Comparison of ENCODE assay signal across 7 cellular contexts in the genomic region with DNA sequence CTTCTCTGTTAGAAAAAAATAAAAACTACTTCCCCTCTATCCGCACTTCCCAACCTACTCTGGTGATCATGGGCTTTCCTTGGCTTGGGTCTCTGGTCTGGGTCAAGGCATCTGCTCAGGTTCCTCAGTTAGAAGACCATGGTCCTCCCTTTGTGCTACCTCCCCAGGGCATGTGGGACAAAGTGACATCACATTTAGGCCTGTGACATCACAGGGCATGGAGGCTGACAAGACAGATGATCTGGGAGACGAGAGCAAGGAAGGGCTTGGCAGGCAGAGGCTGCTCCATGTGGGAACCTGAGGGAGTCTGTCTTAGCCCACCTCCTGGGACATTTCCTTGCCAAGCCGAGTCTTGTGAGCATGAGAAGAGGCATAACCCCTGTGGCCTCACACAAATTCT. TPM values are rescaled to one million over a fixed set of nuclear protein-coding genes. Genes with fewer than 3 reads are reported as not detected.
"Had no signal": no experiment of that assay in that cellular context is flagged by ENCODE, and none has a peak within 500 bp of the region (broad histone marks: within the 10 kb centered on the region; RNA-seq: fewer than 3 reads in every experiment).

ZNF683 (minus strand) TSS at position 140 of the 400 bp plus-strand sequence. CDS start 4,179 bp downstream, outside the sequence.

RNA-seq across cellular contexts. Expression of gene ZNF683, which starts in this region (rescaled TPM):
- total RNA-seq: body of pancreas, esophagus muscularis mucosa, left lobe of liver, omental fat pad, progenitor cell of endocrine pancreas, right atrium auricular region, WTC11 had no signal
